1 cellular context compared by ENCODE assay signal in genomic region chr12:65899289-65899688, GRCh38.
TF ChIP-seq lines count a peak whose summit lies in the region.

No MANE protein-coding gene starts in this region.

TF ChIP-seq in HCT116, 20 proteins besides CTCF, POLR2A, EP300 and RAD21:
- TF ChIP-seq JUND (IDR thresholded peaks at IDR 0.05), result no peak
- TF ChIP-seq POLR2AphosphoS5 (IDR thresholded peaks at IDR 0.05; ENCODE audit: low read depth, low read length), result no peak; the same call in 1 of the 2 replicates
- no peak for TF ChIP-seq SP1 (IDR thresholded peaks at IDR 0.05; ENCODE audit: low read depth)
